In the genomic region with DNA sequence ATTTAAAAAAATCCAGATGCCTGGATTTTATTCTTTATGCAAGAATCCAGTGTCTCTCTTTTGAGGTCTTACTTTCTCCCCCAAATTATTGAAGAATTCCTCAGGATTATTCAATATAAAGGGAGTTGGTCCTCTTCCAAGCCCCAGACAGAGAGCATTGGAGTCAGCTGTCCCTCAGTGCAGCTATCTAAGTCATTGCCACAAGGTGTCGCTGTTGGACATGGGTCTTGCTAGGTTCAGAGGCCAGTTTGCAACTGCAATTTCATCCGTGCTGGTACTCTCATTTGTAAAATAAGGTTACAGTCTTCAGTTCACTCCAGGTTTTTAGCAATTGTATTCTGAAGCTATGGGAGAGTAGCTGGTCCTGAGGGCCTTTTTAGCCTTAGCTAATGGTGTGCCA, we compare ENCODE assay signal across 2 cellular contexts.
TF ChIP-seq lines count a peak whose summit lies in the region.

No MANE protein-coding gene starts in this region.

TF ChIP-seq in K562, 482 proteins besides CTCF, POLR2A, EP300 and RAD21 (continued from another document and continues in another):
- TF ChIP-seq, protein P1, sequence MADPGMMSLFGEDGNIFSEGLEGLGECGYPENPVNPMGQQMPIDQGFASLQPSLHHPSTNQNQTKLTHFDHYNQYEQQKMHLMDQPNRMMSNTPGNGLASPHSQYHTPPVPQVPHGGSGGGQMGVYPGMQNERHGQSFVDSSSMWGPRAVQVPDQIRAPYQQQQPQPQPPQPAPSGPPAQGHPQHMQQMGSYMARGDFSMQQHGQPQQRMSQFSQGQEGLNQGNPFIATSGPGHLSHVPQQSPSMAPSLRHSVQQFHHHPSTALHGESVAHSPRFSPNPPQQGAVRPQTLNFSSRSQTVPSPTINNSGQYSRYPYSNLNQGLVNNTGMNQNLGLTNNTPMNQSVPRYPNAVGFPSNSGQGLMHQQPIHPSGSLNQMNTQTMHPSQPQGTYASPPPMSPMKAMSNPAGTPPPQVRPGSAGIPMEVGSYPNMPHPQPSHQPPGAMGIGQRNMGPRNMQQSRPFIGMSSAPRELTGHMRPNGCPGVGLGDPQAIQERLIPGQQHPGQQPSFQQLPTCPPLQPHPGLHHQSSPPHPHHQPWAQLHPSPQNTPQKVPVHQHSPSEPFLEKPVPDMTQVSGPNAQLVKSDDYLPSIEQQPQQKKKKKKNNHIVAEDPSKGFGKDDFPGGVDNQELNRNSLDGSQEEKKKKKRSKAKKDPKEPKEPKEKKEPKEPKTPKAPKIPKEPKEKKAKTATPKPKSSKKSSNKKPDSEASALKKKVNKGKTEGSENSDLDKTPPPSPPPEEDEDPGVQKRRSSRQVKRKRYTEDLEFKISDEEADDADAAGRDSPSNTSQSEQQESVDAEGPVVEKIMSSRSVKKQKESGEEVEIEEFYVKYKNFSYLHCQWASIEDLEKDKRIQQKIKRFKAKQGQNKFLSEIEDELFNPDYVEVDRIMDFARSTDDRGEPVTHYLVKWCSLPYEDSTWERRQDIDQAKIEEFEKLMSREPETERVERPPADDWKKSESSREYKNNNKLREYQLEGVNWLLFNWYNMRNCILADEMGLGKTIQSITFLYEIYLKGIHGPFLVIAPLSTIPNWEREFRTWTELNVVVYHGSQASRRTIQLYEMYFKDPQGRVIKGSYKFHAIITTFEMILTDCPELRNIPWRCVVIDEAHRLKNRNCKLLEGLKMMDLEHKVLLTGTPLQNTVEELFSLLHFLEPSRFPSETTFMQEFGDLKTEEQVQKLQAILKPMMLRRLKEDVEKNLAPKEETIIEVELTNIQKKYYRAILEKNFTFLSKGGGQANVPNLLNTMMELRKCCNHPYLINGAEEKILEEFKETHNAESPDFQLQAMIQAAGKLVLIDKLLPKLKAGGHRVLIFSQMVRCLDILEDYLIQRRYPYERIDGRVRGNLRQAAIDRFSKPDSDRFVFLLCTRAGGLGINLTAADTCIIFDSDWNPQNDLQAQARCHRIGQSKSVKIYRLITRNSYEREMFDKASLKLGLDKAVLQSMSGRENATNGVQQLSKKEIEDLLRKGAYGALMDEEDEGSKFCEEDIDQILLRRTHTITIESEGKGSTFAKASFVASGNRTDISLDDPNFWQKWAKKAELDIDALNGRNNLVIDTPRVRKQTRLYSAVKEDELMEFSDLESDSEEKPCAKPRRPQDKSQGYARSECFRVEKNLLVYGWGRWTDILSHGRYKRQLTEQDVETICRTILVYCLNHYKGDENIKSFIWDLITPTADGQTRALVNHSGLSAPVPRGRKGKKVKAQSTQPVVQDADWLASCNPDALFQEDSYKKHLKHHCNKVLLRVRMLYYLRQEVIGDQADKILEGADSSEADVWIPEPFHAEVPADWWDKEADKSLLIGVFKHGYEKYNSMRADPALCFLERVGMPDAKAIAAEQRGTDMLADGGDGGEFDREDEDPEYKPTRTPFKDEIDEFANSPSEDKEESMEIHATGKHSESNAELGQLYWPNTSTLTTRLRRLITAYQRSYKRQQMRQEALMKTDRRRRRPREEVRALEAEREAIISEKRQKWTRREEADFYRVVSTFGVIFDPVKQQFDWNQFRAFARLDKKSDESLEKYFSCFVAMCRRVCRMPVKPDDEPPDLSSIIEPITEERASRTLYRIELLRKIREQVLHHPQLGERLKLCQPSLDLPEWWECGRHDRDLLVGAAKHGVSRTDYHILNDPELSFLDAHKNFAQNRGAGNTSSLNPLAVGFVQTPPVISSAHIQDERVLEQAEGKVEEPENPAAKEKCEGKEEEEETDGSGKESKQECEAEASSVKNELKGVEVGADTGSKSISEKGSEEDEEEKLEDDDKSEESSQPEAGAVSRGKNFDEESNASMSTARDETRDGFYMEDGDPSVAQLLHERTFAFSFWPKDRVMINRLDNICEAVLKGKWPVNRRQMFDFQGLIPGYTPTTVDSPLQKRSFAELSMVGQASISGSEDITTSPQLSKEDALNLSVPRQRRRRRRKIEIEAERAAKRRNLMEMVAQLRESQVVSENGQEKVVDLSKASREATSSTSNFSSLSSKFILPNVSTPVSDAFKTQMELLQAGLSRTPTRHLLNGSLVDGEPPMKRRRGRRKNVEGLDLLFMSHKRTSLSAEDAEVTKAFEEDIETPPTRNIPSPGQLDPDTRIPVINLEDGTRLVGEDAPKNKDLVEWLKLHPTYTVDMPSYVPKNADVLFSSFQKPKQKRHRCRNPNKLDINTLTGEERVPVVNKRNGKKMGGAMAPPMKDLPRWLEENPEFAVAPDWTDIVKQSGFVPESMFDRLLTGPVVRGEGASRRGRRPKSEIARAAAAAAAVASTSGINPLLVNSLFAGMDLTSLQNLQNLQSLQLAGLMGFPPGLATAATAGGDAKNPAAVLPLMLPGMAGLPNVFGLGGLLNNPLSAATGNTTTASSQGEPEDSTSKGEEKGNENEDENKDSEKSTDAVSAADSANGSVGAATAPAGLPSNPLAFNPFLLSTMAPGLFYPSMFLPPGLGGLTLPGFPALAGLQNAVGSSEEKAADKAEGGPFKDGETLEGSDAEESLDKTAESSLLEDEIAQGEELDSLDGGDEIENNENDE (IDR thresholded peaks at IDR 0.05; ENCODE audit: low read depth, low read length): no peak
- TF ChIP-seq NR2C1 (IDR thresholded peaks at IDR 0.05): no peak
- TF ChIP-seq NR2C1 (tag; IDR thresholded peaks at IDR 0.05): no peak
- peak; percentile 94 for TF ChIP-seq CBX5 (IDR thresholded peaks at IDR 0.05; ENCODE audit: borderline replicate concordance, low read depth)
- TF ChIP-seq NFRKB (IDR thresholded peaks at IDR 0.05; ENCODE audit: low read depth): no peak
- no peak for TF ChIP-seq FOXJ2 (tag; IDR thresholded peaks at IDR 0.05)
- TF ChIP-seq ZKSCAN1 (IDR thresholded peaks at IDR 0.05; ENCODE audit: low read depth, low read length): no peak
- TF ChIP-seq ZNF23 (CRISPR knock-in tag; IDR thresholded peaks at IDR 0.05): no peak
- no peak for TF ChIP-seq SNRNP70 (optimal IDR thresholded peaks at IDR 0.05; ENCODE audit: low read depth, low read length)
- 0 out of 2 replicates have a peak, but pooled peaks have one; percentile 17 for TF ChIP-seq RB1 (IDR thresholded peaks at IDR 0.05; ENCODE audit: low read depth)
- TF ChIP-seq POLR2B (IDR thresholded peaks at IDR 0.05; ENCODE audit: low read depth, partially characterized antibody): no peak
- TF ChIP-seq, protein P2, sequence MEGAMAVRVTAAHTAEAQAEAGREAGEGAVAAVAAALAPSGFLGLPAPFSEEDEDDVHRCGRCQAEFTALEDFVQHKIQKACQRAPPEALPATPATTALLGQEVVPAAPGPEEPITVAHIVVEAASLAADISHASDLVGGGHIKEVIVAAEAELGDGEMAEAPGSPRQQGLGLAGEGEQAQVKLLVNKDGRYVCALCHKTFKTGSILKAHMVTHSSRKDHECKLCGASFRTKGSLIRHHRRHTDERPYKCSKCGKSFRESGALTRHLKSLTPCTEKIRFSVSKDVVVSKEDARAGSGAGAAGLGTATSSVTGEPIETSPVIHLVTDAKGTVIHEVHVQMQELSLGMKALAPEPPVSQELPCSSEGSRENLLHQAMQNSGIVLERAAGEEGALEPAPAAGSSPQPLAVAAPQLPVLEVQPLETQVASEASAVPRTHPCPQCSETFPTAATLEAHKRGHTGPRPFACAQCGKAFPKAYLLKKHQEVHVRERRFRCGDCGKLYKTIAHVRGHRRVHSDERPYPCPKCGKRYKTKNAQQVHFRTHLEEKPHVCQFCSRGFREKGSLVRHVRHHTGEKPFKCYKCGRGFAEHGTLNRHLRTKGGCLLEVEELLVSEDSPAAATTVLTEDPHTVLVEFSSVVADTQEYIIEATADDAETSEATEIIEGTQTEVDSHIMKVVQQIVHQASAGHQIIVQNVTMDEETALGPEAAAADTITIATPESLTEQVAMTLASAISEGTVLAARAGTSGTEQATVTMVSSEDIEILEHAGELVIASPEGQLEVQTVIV (CRISPR knock-in tag; IDR thresholded peaks at IDR 0.05; ENCODE audit: borderline replicate concordance): no peak
- TF ChIP-seq SMC3 (conservative IDR thresholded peaks at IDR 0.05; ENCODE audit: insufficient read depth, low read depth, low read length): 0 out of 2 replicates have a peak, but pooled peaks have one; percentile 51

TF ChIP-seq in liver, 16 proteins besides CTCF, POLR2A, EP300 and RAD21 (continued from another document):
- TF ChIP-seq, protein P3, sequence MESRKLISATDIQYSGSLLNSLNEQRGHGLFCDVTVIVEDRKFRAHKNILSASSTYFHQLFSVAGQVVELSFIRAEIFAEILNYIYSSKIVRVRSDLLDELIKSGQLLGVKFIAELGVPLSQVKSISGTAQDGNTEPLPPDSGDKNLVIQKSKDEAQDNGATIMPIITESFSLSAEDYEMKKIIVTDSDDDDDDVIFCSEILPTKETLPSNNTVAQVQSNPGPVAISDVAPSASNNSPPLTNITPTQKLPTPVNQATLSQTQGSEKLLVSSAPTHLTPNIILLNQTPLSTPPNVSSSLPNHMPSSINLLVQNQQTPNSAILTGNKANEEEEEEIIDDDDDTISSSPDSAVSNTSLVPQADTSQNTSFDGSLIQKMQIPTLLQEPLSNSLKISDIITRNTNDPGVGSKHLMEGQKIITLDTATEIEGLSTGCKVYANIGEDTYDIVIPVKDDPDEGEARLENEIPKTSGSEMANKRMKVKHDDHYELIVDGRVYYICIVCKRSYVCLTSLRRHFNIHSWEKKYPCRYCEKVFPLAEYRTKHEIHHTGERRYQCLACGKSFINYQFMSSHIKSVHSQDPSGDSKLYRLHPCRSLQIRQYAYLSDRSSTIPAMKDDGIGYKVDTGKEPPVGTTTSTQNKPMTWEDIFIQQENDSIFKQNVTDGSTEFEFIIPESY (IDR thresholded peaks at IDR 0.05): no peak
- TF ChIP-seq HNF4A (conservative IDR thresholded peaks at IDR 0.05): peak; percentile 15 to 24
TF ChIP-seq in liver: peak in this region for 1.
